9 cellular contexts compared by ENCODE assay signal in genomic region chr6:4133941-4134838, GRCh38. TPM values are rescaled to one million over a fixed set of nuclear protein-coding genes. Genes with fewer than 3 reads are reported as not detected.
DNase-seq lines count a peak whose midpoint lies in the region; ATAC-seq and TF ChIP-seq lines count a peak whose summit lies in the region.
"Had no signal": no experiment of that assay in that cellular context is flagged by ENCODE, and none has a peak within 500 bp of the region (broad histone marks: within the 10 kb centered on the region; RNA-seq: fewer than 3 reads in every experiment).

No MANE protein-coding gene starts in this region.

- H3K36me3 ChIP-seq in ES-I3 (ENCODE audit: insufficient read depth, low read length) (peaks cover 22% of the 10 kb centered on the region), iPS-20b (ENCODE audit: insufficient read depth, low read depth, low read length) (peaks cover 40% of the 10 kb centered on the region), smooth muscle cell (ENCODE audit: low read depth) (peaks cover 10% of the 10 kb centered on the region)

- H3K36me3 Mint-ChIP-seq in activated naive CD8-positive, alpha-beta T cell treated with anti-CD3 and anti-CD28 coated beads, Interleukin-2, amount 10 ng/mL, durations not matched to agents 7 days and 5 days = peaks cover 36% of the 10 kb centered on the region

- H2AFZ ChIP-seq in smooth muscle cell (ENCODE audit: low read depth) = peak overlapping the region; percentile 96

- H3K27ac Mint-ChIP-seq in activated naive CD8-positive, alpha-beta T cell treated with anti-CD3 and anti-CD28 coated beads, Interleukin-2, amount 10 ng/mL, durations not matched to agents 7 days and 5 days = peak overlapping the region; percentile 86

- peak overlapping the region; percentile 82 for H3K4me3 Mint-ChIP-seq in activated naive CD8-positive, alpha-beta T cell treated with anti-CD3 and anti-CD28 coated beads, Interleukin-2, amount 10 ng/mL, durations not matched to agents 7 days and 5 days

- H3K27me3 Mint-ChIP-seq in activated naive CD8-positive, alpha-beta T cell treated with anti-CD3 and anti-CD28 coated beads, Interleukin-2, amount 10 ng/mL, durations not matched to agents 7 days and 5 days = no peaks in the 10 kb centered on the region

- peaks cover 18% of the 10 kb centered on the region for H4K20me1 ChIP-seq in smooth muscle cell (ENCODE audit: low read depth)

- H3K79me2 ChIP-seq in smooth muscle cell (ENCODE audit: low read depth) = peaks cover 23% of the 10 kb centered on the region

- H3K27me3 ChIP-seq in iPS-20b (ENCODE audit: insufficient read depth, low read length) (no peaks in the 10 kb centered on the region), smooth muscle cell (ENCODE audit: low read depth) (peaks cover 15% of the 10 kb centered on the region)

- peaks cover 9% of the 10 kb centered on the region for H3K9me3 ChIP-seq in ES-I3 (ENCODE audit: control insufficient read depth, insufficient read depth, low read length)
- H3K9me3 ChIP-seq in iPS-20b (ENCODE audit: insufficient read depth, low read depth, low read length) = peaks cover 7% of the 10 kb centered on the region
- no peaks in the 10 kb centered on the region for H3K9me3 ChIP-seq in smooth muscle cell (replicated peaks; ENCODE audit: low read depth)

- H3K9ac ChIP-seq in ES-I3 (ENCODE audit: low read depth, low read length) = peak overlapping the region; percentile 98
- peak overlapping the region; percentile 87; the same call in 1 of the 2 replicates for H3K9ac ChIP-seq in iPS-20b (ENCODE audit: low read depth, low read length)
- peak overlapping the region; percentile 82 for H3K9ac ChIP-seq in smooth muscle cell (ENCODE audit: low read depth)

- no peak for ATAC-seq in activated naive CD8-positive, alpha-beta T cell treated with anti-CD3 and anti-CD28 coated beads, Interleukin-2, amount 10 ng/mL, durations not matched to agents 7 days and 5 days (ENCODE audit: low read depth)
- ATAC-seq in HG03342 (IDR thresholded peaks at IDR 0.05; ENCODE audit: unreplicated experiment) = no peak

- H3K4me3 ChIP-seq in iPS-20b (ENCODE audit: low read length) (peak overlapping the region; percentile 87), smooth muscle cell (peak overlapping the region; percentile 95)

- peaks cover 16% of the 10 kb centered on the region for H3K4me1 Mint-ChIP-seq in activated naive CD8-positive, alpha-beta T cell treated with anti-CD3 and anti-CD28 coated beads, Interleukin-2, amount 10 ng/mL, durations not matched to agents 7 days and 5 days

- H3F3A ChIP-seq in smooth muscle cell (ENCODE audit: low read depth) = peaks cover 5% of the 10 kb centered on the region

- TF ChIP-seq CTCF in smooth muscle cell (IDR thresholded peaks at IDR 0.05; ENCODE audit: borderline replicate concordance, insufficient read depth, poor library complexity, severe bottlenecking) = no peak

- POLR2A ChIA-PET in activated naive CD8-positive, alpha-beta T cell treated with anti-CD3 and anti-CD28 coated beads, Interleukin-2, amount 10 ng/mL, durations not matched to agents 7 days and 5 days (lab: Charles Lee) = interaction anchor here (1.3 to 4.2 kb wide), 5 partner anchors 15 to 285 kb away, joined by 3 to 38 read pairs (median 15); partner anchors contain the start of gene FAM50B

- peak overlapping the region; percentile 94 for H3K4me2 ChIP-seq in smooth muscle cell

- peak; percentile 19 for DNase-seq in NCI-H748 treated with DMSO at 0.1 percent for 48 hours (lab: John Stamatoyannopoulos, UW)
- peak; percentile 40 for DNase-seq in activated naive CD8-positive, alpha-beta T cell treated with anti-CD3 and anti-CD28 coated beads, Interleukin-2, amount 10 ng/mL, durations not matched to agents 7 days and 5 days
- no peak for DNase-seq in smooth muscle cell (lab: John Stamatoyannopoulos, UW; ENCODE audit: unreplicated experiment)
- DNase-seq in NCI-H2081 treated with DMSO at 0.1 percent for 48 hours (lab: John Stamatoyannopoulos, UW) = no peak
- DNase-seq in SIG-M5 (lab: John Stamatoyannopoulos, UW) = no peak

- peaks cover 14% of the 10 kb centered on the region for H3K4me1 ChIP-seq in ES-I3 (ENCODE audit: insufficient read depth, low read length)
- H3K4me1 ChIP-seq in iPS-20b (ENCODE audit: insufficient read depth, low read length) = peaks cover 16% of the 10 kb centered on the region; the same call in 1 of the 2 replicates
- H3K4me1 ChIP-seq in smooth muscle cell (ENCODE audit: low read depth) = peaks cover 15% of the 10 kb centered on the region

- H3K27ac ChIP-seq in iPS-20b (ENCODE audit: low read length) (no peak overlapping the region), smooth muscle cell (ENCODE audit: low read depth) (no peak overlapping the region)

- WGBS in smooth muscle cell (ENCODE audit: low lambda C conversion rate) = 15% methylated on average over 13 of the region's 13 CpGs

- H3K9me3 Mint-ChIP-seq in activated naive CD8-positive, alpha-beta T cell treated with anti-CD3 and anti-CD28 coated beads, Interleukin-2, amount 10 ng/mL, durations not matched to agents 7 days and 5 days = peaks cover 1% of the 10 kb centered on the region

RNA-seq across cellular contexts. Expression of gene ECI2, which starts 1.2 kb away (rescaled TPM):
- total RNA-seq in activated naive CD8-positive, alpha-beta T cell treated with anti-CD3 and anti-CD28 coated beads, Interleukin-2, amount 10 ng/mL, durations not matched to agents 7 days and 5 days = 10 to 100 TPM; 55.9 to 61.9 TPM
- total RNA-seq in smooth muscle cell = 51.7 and 62.0 TPM in 2 replicates
- polyA plus RNA-seq in smooth muscle cell = 69.8 and 74.0 TPM in 2 replicates

RNA-seq across cellular contexts. Expression of gene FAM217A, which starts 55.3 kb away (rescaled TPM):
- not detected for total RNA-seq in activated naive CD8-positive, alpha-beta T cell treated with anti-CD3 and anti-CD28 coated beads, Interleukin-2, amount 10 ng/mL, durations not matched to agents 7 days and 5 days
- total RNA-seq in smooth muscle cell = not detected in 2 replicates
- polyA plus RNA-seq in smooth muscle cell = not detected in 2 replicates
- total RNA-seq: T-helper 1 cell treated with Interleukin-12 subunit alpha and Interleukin-12 subunit beta and Interleukin-4 antibody, amounts not matched to agents 30 ng/mL and 1 ng/mL, for 36 hours had no signal

Comparison
In these comparisons a context has a peak if more than half of its experiments do, and no peak if none do; other contexts are left out.
1. DNase-seq: peak in NCI-H748 treated with DMSO at 0.1 percent for 48 hours (single experiment) and activated naive CD8-positive, alpha-beta T cell treated with anti-CD3 and anti-CD28 coated beads, Interleukin-2, amount 10 ng/mL, durations not matched to agents 7 days and 5 days (single experiment); none in smooth muscle cell (single experiment), NCI-H2081 treated with DMSO at 0.1 percent for 48 hours (single experiment) and SIG-M5 (single experiment).
2. Peak in every context shown above with its lines, with median percentiles within 50 percentile points of each other: H3K9ac ChIP-seq.